ENCODE assay signal across 8 cellular contexts in genomic region chr1:186680031-186681012, GRCh38. TPM values are rescaled to one million over a fixed set of nuclear protein-coding genes. Genes with fewer than 3 reads are reported as not detected.
DNase-seq lines count a peak whose midpoint lies in the region; ATAC-seq and TF ChIP-seq lines count a peak whose summit lies in the region.

Gene PTGS2, minus strand, starts transcription at chr1:186680423. Its CDS starts 133 bp downstream, at chr1:186680290.

- H3K27ac ChIP-seq in HUES6 (ENCODE audit: low read depth, low read length) (no peak within 1 kb of the TSS; the same call in 1 of the 2 replicates), psoas muscle (peak within 1 kb of the TSS; percentile 58)

- no peak for TF ChIP-seq CTCF in psoas muscle (IDR thresholded peaks at IDR 0.05)

- H3K4me3 ChIP-seq in HUES6 (ENCODE audit: low read depth, low read length) = peak within 1 kb of the TSS; percentile 76
- peak within 1 kb of the TSS; percentile 61 for H3K4me3 ChIP-seq in psoas muscle

- intact Hi-C loops in psoas muscle (cut with DNase I) = no loop called here

- peak; percentile 86 for ATAC-seq in GM21526 (IDR thresholded peaks at IDR 0.05; ENCODE audit: low FRiP score, unreplicated experiment)
- peak; percentile 64 to 90 (median 75) for ATAC-seq in psoas muscle
- no peak for ATAC-seq in HG03135 (IDR thresholded peaks at IDR 0.05; ENCODE audit: unreplicated experiment)

- H3K9ac ChIP-seq in HUES6 (ENCODE audit: low read length) = peak within 1 kb of the TSS; percentile 71

- DNase-seq in EH (ENCODE audit: low read depth) (peak; percentile 94), SIG-M5 (lab: John Stamatoyannopoulos, UW) (peak; percentile 87), astrocyte of the hippocampus (ENCODE audit: low read depth, low spot score) (peak; percentile 80), hypothalamus (lab: John Stamatoyannopoulos, UW) (peak in 37 of 51 donors; percentile 3 to 65 (median 15)), psoas muscle (peak; percentile 75 to 83)

- peaks cover 31% of the 10 kb centered on the region for H3K27me3 ChIP-seq in HUES6 (ENCODE audit: control insufficient read depth, insufficient read depth, low read length)
- H3K27me3 ChIP-seq in psoas muscle (ENCODE audit: insufficient read depth in 3 of 3, low read length in 2 of 3) = peaks cover 2 to 22% (median 8%) of the 10 kb centered on the region in 3 donors

- H3K36me3 ChIP-seq in HUES6 (ENCODE audit: control insufficient read depth, insufficient read depth, low read length) = no peaks in the 10 kb centered on the region
- H3K36me3 ChIP-seq in psoas muscle (ENCODE audit: insufficient read depth in 1 of 2, low read depth in 1 of 2) = no peaks in the 10 kb centered on the region

- H3K9me3 ChIP-seq in HUES6 (ENCODE audit: control insufficient read depth, insufficient read depth, low read depth, low read length) = no peaks in the 10 kb centered on the region
- H3K9me3 ChIP-seq in psoas muscle = no peaks in the 10 kb centered on the region

- 0 out of 2 replicates have a peak, but pooled peaks cover 5% of the 10 kb centered on the region for H3K4me1 ChIP-seq in HUES6 (ENCODE audit: control insufficient read depth, insufficient read depth, low read length)
- H3K4me1 ChIP-seq in psoas muscle = no peaks in the 10 kb centered on the region

- 1% methylated on average over 66 of the region's 66 CpGs for WGBS in psoas muscle, 3 donors

RNA-seq across cellular contexts. Expression of gene PTGS2, which starts in this region (rescaled TPM):
- under 1 TPM; 0.08 to 0.53 (median 0.27) TPM for total RNA-seq in psoas muscle
- polyA plus RNA-seq in psoas muscle = under 1 TPM; 0.03 to 0.13 (median 0.05) TPM

Comparison
In these comparisons a context has a peak if more than half of its experiments do, and no peak if none do; other contexts are left out.
1. Peak in DNase-seq, ATAC-seq, H3K4me3 ChIP-seq and H3K27ac ChIP-seq in psoas muscle; RNA of the gene not detected or under 1 TPM.
2. DNase-seq: peak in every context shown above with its lines; median percentile 94 in EH; 87 in SIG-M5; 80 in astrocyte of the hippocampus; 79 in psoas muscle; 15 in hypothalamus.